34 cellular contexts compared by ENCODE assay signal in the genomic region with DNA sequence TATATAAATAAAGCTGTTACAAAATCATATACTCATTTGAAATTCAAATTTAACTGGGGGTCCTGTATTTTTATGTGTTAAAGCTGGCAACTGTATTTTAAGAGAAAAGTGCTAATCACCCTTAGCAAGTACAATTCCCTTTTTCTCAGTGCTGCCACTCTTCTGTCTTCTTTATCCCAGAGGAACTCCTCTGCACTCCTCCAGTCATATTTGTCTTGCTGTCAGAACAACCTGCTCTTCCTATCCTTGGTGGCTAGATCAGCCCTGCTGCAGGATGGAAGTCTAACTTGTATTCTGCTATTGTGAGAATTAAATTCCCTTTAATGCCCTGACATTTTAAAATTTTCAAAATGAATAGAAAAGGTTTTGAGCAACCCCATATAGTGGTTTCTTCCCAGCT.
DNase-seq lines count a peak whose midpoint lies in the region; ATAC-seq, FAIRE-seq and TF ChIP-seq lines count a peak whose summit lies in the region.
"Had no signal": no experiment of that assay in that cellular context is flagged by ENCODE, and none has a peak within 500 bp of the region (broad histone marks: within the 10 kb centered on the region; RNA-seq: fewer than 3 reads in every experiment).

No MANE protein-coding gene starts in this region.

- no peak overlapping the region for H2AFZ ChIP-seq in K562 (ENCODE audit: low read depth, low read length)
- no peak overlapping the region for H2AFZ ChIP-seq in neural cell (ENCODE audit: low read depth, low read length)

- H3F3A ChIP-seq in neural cell (ENCODE audit: insufficient read depth, low read length, poor library complexity, severe bottlenecking): no peaks in the 10 kb centered on the region

- TF ChIP-seq CTCF in K562 (IDR thresholded peaks at IDR 0.05 in 2 of 3, conservative IDR thresholded peaks at IDR 0.05 in 1 of 3; ENCODE audit: insufficient read depth in 2 of 3, low read depth in 1 of 3, low read length in 3 of 3) (no peak), neural cell (IDR thresholded peaks at IDR 0.05; ENCODE audit: poor library complexity, severe bottlenecking) (no peak)

- no peaks in the 10 kb centered on the region for H3K27me3 ChIP-seq in K562 (ENCODE audit: control insufficient read depth in 2 of 2, insufficient read depth in 2 of 2, low read length in 2 of 2)
- no peaks in the 10 kb centered on the region for H3K27me3 ChIP-seq in neural cell (ENCODE audit: insufficient read depth, low read depth, low read length)
- H3K27me3 ChIP-seq: BE2C; BLaER1; BLaER1 treated with 17β-estradiol and CSF1 and Interleukin-3, amounts not matched to agents 10 nM and 100 nM had no signal

- in situ Hi-C loops in K562 (cut with MboI): loop anchor here (25.0 kb wide), 1 partner anchor 947 kb away; no protein-coding TSS in a partner anchor

- H3K9ac ChIP-seq in K562 (ENCODE audit: insufficient read depth in 1 of 2, low read depth in 2 of 2, low read length in 2 of 2) (no peak overlapping the region), neural cell (ENCODE audit: low read length) (no peak overlapping the region)
- H3K9ac ChIP-seq: BLaER1; BLaER1 treated with 17β-estradiol and CSF1 and Interleukin-3, amounts not matched to agents 10 nM and 100 nM had no signal

- H4K20me1 ChIP-seq in K562 (replicated peaks; ENCODE audit: control insufficient read depth, insufficient read depth, low read length) (no peaks in the 10 kb centered on the region), neural cell (ENCODE audit: insufficient read depth) (no peaks in the 10 kb centered on the region)
- H4K20me1 ChIP-seq: BLaER1; BLaER1 treated with 17β-estradiol and CSF1 and Interleukin-3, amounts not matched to agents 10 nM and 100 nM had no signal

- no peaks in the 10 kb centered on the region for H3K9me1 ChIP-seq in K562 (ENCODE audit: control insufficient read depth, insufficient read depth, low read length)

- no peak for TF ChIP-seq RAD21 in K562 (CRISPR knock-in tag; conservative IDR thresholded peaks at IDR 0.05 in 1 of 2, IDR thresholded peaks at IDR 0.05 in 1 of 2)
- TF ChIP-seq RAD21 in neural cell (conservative IDR thresholded peaks at IDR 0.05): no peak

- H3K79me2 ChIP-seq in K562 (ENCODE audit: control insufficient read depth, insufficient read depth, low read length) (no peaks in the 10 kb centered on the region), neural cell (replicated peaks; ENCODE audit: insufficient read depth, low read length) (no peaks in the 10 kb centered on the region)

- H3K27ac ChIP-seq in K562 (ENCODE audit: extremely low read depth, low read depth, low read length): no peak overlapping the region
- H3K27ac ChIP-seq in neural cell (ENCODE audit: low read length): no peak overlapping the region
- H3K27ac ChIP-seq: 22Rv1; A549; BLaER1; BLaER1 treated with 17β-estradiol and CSF1 and Interleukin-3, amounts not matched to agents 10 nM and 100 nM; C4-2B had no signal

- BruUV-seq in K562 (replicated peaks; lab: Mats Ljungman, UMichigan): no TSS peak

- no peak for TF ChIP-seq EP300 in K562 (IDR thresholded peaks at IDR 0.05; ENCODE audit: low read length)
- TF ChIP-seq EP300 in neural cell (conservative IDR thresholded peaks at IDR 0.05; ENCODE audit: poor library complexity, severe bottlenecking): peak; percentile 33

- TF ChIP-seq POLR2A in K562 (conservative IDR thresholded peaks at IDR 0.05): no peak

- ATAC-seq in K562 (no peak), left ventricle myocardium superior (no peak)
- ATAC-seq: A549; CD8-positive, alpha-beta T cell had no signal

- H3K4me3 ChIP-seq in K562 (no peak overlapping the region), neural cell (ENCODE audit: low read length) (no peak overlapping the region)
- H3K4me3 ChIP-seq: A549; BLaER1; BLaER1 treated with 17β-estradiol and CSF1 and Interleukin-3, amounts not matched to agents 10 nM and 100 nM had no signal

- no peaks in the 10 kb centered on the region for H3K9me3 ChIP-seq in K562 (replicated peaks; ENCODE audit: control insufficient read depth, insufficient read depth, low read depth, low read length)
- H3K9me3 ChIP-seq in neural cell (ENCODE audit: low read length): no peaks in the 10 kb centered on the region
- H3K9me3 ChIP-seq: A549; BE2C; BLaER1; BLaER1 treated with 17β-estradiol and CSF1 and Interleukin-3, amounts not matched to agents 10 nM and 100 nM; Caco-2 had no signal

- no peaks in the 10 kb centered on the region for H3K4me1 ChIP-seq in K562 (replicated peaks in 1 of 2; ENCODE audit: control insufficient read depth in 2 of 2, insufficient read depth in 2 of 2, low read length in 2 of 2)
- H3K4me1 ChIP-seq: A549; BLaER1; BLaER1 treated with 17β-estradiol and CSF1 and Interleukin-3, amounts not matched to agents 10 nM and 100 nM; Caco-2 had no signal

- DNase-seq in NCI-H226: peak; percentile 25
- no peak for DNase-seq in K562 (ENCODE audit: extremely low read depth in 1 of 4, low spot score in 3 of 4)
- peak; percentile 11 for DNase-seq in putamen (ENCODE audit: low spot score)
- no peak for DNase-seq in SIG-M5 (lab: John Stamatoyannopoulos, UW)
- DNase-seq in left ventricle myocardium superior: no peak
- DNase-seq in NOMO-1 (lab: John Stamatoyannopoulos, UW; ENCODE audit: unreplicated experiment in 2 of 2): no peak
- no peak for DNase-seq in DMS 273 treated with DMSO at 0.1 percent for 48 hours (lab: John Stamatoyannopoulos, UW)
- DNase-seq: 8988T; ACHN; AML-193; BE2C; C1 segment of cervical spinal cord; Caco-2; Calu3; CD4-positive, alpha-beta memory T cell; CD4-positive, alpha-beta T cell; CD4-positive, CD25-positive, alpha-beta regulatory T cell; CD8-positive, alpha-beta memory T cell; CD8-positive, alpha-beta T cell; COR-L47; DMS153; DMS53; DMS79; DMS79 treated with DMSO at 0.1 percent for 48 hours; DND-41; EL had no signal

- no peak for FAIRE-seq in K562 (lab: Jason Lieb, UNC)
- FAIRE-seq: A204.1, A549, D721Med had no signal

- CTCF ChIA-PET in K562 (lab: Yijun Ruan, JAX; ENCODE audit: low intra/inter-chr PET ratio): no interaction called here

- no peaks in the 10 kb centered on the region for H3K9me2 ChIP-seq in neural cell (ENCODE audit: insufficient read depth, low read length)

- no peaks in the 10 kb centered on the region for H3K36me3 ChIP-seq in K562 (ENCODE audit: control insufficient read depth, insufficient read depth, low read length)
- H3K36me3 ChIP-seq in neural cell (ENCODE audit: insufficient read depth, low read length): no peaks in the 10 kb centered on the region
- H3K36me3 ChIP-seq: BE2C; BLaER1; BLaER1 treated with 17β-estradiol and CSF1 and Interleukin-3, amounts not matched to agents 10 nM and 100 nM had no signal

- H3K4me2 ChIP-seq in K562 (ENCODE audit: insufficient read depth, low read length) (no peak overlapping the region), neural cell (ENCODE audit: low read length) (no peak overlapping the region)
- H3K4me2 ChIP-seq: A549; BLaER1; BLaER1 treated with 17β-estradiol and CSF1 and Interleukin-3, amounts not matched to agents 10 nM and 100 nM had no signal

- POLR2A ChIA-PET in K562 (lab: Yijun Ruan, JAX): no interaction called here

- intact Hi-C loops in K562 (cut with micrococcal nuclease): no loop called here
- intact Hi-C loops in left ventricle myocardium superior (cut with micrococcal nuclease): no loop called here

TF ChIP-seq in K562, 482 proteins besides CTCF, POLR2A, EP300 and RAD21 (continues in another document):
- TF ChIP-seq SMARCC2 (IDR thresholded peaks at IDR 0.05; ENCODE audit: low read depth): no peak
- no peak for TF ChIP-seq TEAD1 (CRISPR knock-in tag; IDR thresholded peaks at IDR 0.05)
- TF ChIP-seq MEIS2 (IDR thresholded peaks at IDR 0.05; ENCODE audit: partially characterized antibody): peak; percentile 51
- TF ChIP-seq PKNOX1 (IDR thresholded peaks at IDR 0.05): peak; percentile 28; the same call in 1 of the 2 replicates

TF ChIP-seq in neural cell, 6 proteins besides CTCF, POLR2A, EP300 and RAD21:
- TF ChIP-seq SMC3 (conservative IDR thresholded peaks at IDR 0.05; ENCODE audit: poor library complexity): no peak
- TF ChIP-seq MXI1 (conservative IDR thresholded peaks at IDR 0.05; ENCODE audit: poor library complexity, severe bottlenecking): no peak
- TF ChIP-seq TAF1 (IDR thresholded peaks at IDR 0.05; ENCODE audit: low read depth): no peak
- no peak for TF ChIP-seq EZH2 (IDR thresholded peaks at IDR 0.05; ENCODE audit: borderline replicate concordance, insufficient read depth, low read length, poor library complexity, severe bottlenecking)
- TF ChIP-seq, protein P1, sequence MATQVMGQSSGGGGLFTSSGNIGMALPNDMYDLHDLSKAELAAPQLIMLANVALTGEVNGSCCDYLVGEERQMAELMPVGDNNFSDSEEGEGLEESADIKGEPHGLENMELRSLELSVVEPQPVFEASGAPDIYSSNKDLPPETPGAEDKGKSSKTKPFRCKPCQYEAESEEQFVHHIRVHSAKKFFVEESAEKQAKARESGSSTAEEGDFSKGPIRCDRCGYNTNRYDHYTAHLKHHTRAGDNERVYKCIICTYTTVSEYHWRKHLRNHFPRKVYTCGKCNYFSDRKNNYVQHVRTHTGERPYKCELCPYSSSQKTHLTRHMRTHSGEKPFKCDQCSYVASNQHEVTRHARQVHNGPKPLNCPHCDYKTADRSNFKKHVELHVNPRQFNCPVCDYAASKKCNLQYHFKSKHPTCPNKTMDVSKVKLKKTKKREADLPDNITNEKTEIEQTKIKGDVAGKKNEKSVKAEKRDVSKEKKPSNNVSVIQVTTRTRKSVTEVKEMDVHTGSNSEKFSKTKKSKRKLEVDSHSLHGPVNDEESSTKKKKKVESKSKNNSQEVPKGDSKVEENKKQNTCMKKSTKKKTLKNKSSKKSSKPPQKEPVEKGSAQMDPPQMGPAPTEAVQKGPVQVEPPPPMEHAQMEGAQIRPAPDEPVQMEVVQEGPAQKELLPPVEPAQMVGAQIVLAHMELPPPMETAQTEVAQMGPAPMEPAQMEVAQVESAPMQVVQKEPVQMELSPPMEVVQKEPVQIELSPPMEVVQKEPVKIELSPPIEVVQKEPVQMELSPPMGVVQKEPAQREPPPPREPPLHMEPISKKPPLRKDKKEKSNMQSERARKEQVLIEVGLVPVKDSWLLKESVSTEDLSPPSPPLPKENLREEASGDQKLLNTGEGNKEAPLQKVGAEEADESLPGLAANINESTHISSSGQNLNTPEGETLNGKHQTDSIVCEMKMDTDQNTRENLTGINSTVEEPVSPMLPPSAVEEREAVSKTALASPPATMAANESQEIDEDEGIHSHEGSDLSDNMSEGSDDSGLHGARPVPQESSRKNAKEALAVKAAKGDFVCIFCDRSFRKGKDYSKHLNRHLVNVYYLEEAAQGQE (IDR thresholded peaks at IDR 0.05; ENCODE audit: borderline replicate concordance): no peak
- TF ChIP-seq POLR2AphosphoS5 (IDR thresholded peaks at IDR 0.05): no peak

Comparison
In these comparisons a context has a peak if more than half of its experiments do, and no peak if none do; other contexts are left out.
1. DNase-seq: peak in NCI-H226 (single experiment) and putamen (single experiment); none in K562 (0 of 4), SIG-M5 (single experiment), left ventricle myocardium superior (single experiment), NOMO-1 (0 of 2) and DMS 273 treated with DMSO at 0.1 percent for 48 hours (single experiment).